Comparison of ENCODE assay signal across 8 cellular contexts in the genomic region with DNA sequence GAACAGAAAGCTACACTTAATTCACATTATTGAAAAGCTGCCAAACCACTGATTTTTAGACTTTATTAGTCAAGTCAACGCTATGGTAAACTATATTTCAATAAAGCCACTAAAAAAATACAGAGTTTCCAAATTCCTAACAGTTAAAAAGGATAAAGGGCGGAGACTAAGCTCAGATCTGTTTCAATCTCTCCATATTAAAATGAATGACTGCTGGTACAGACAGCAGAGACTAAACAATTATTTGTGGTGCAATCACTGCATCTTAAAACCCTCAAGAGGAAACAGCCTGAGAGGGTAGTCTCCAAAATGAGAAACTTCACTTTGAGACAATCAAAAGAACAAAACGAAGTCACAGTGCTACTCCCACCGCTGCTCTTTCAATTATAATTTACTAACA. TPM values are rescaled to one million over a fixed set of nuclear protein-coding genes. Genes with fewer than 3 reads are reported as not detected.
DNase-seq lines count a peak whose midpoint lies in the region; ATAC-seq lines count a peak whose summit lies in the region.

No MANE protein-coding gene starts in this region.

- ATAC-seq in activated CD4-positive, alpha-beta T cell treated with anti-CD3 and anti-CD28 coated beads for 36 hours = no peak
- ATAC-seq in activated T-helper 17 cell treated with anti-CD3 and anti-CD28 coated beads, Interleukin-2, amount 50 U/mL, for 72 hours (replicated peaks) = no peak
- ATAC-seq in HG02759 (IDR thresholded peaks at IDR 0.05; ENCODE audit: unreplicated experiment) = no peak
- no peak for ATAC-seq in HG02642 (IDR thresholded peaks at IDR 0.05; ENCODE audit: poor library complexity, unreplicated experiment)

- intact Hi-C loops in activated CD4-positive, alpha-beta T cell treated with anti-CD3 and anti-CD28 coated beads for 36 hours (cut with DNase I, micrococcal nuclease) = loop anchor here (2.0 to 10.0 kb wide), 4 partner anchors 22 to 487 kb away; a partner anchor contains a TSS

- H3K4me1 Mint-ChIP-seq in activated CD4-positive, alpha-beta T cell treated with anti-CD3 and anti-CD28 coated beads for 36 hours = peaks cover 44% of the 10 kb centered on the region
- H3K4me1 Mint-ChIP-seq in activated T-helper 17 cell treated with anti-CD3 and anti-CD28 coated beads, Interleukin-2, amount 50 U/mL, for 72 hours = peaks cover 33% of the 10 kb centered on the region
- H3K4me1 Mint-ChIP-seq in immature natural killer cell = peaks cover 61 to 65% of the 10 kb centered on the region in 2 donors

- no peaks in the 10 kb centered on the region for H3K9me3 Mint-ChIP-seq in activated CD4-positive, alpha-beta T cell treated with anti-CD3 and anti-CD28 coated beads for 36 hours (ENCODE audit: low read depth)
- H3K9me3 Mint-ChIP-seq in activated T-helper 17 cell treated with anti-CD3 and anti-CD28 coated beads, Interleukin-2, amount 50 U/mL, for 72 hours = no peaks in the 10 kb centered on the region
- no peaks in the 10 kb centered on the region for H3K9me3 Mint-ChIP-seq in immature natural killer cell

- H3K27me3 Mint-ChIP-seq in activated CD4-positive, alpha-beta T cell treated with anti-CD3 and anti-CD28 coated beads for 36 hours = no peaks in the 10 kb centered on the region
- H3K27me3 Mint-ChIP-seq in activated T-helper 17 cell treated with anti-CD3 and anti-CD28 coated beads, Interleukin-2, amount 50 U/mL, for 72 hours = no peaks in the 10 kb centered on the region
- H3K27me3 Mint-ChIP-seq in immature natural killer cell (ENCODE audit: low read depth in 3 of 3) = peaks cover 7 to 13% (median 9%) of the 10 kb centered on the region in 3 donors

- DNase-seq in activated CD4-positive, alpha-beta T cell treated with anti-CD3 and anti-CD28 coated beads for 36 hours = no peak
- DNase-seq in activated CD4-positive, alpha-beta T cell treated with anti-CD3 and anti-CD28 coated beads for 48 hours = no peak
- no peak for DNase-seq in immature natural killer cell
- DNase-seq in superior temporal gyrus (ENCODE audit: extremely low spot score) = peak; percentile 27
- DNase-seq in stimulated activated CD4-positive, alpha-beta T cell treated with anti-CD3 and anti-CD28 coated beads, Interleukin-4, amount 100 ng/mL, for 4 hours = no peak

- peaks cover 10% of the 10 kb centered on the region for H3K36me3 Mint-ChIP-seq in activated CD4-positive, alpha-beta T cell treated with anti-CD3 and anti-CD28 coated beads for 36 hours (ENCODE audit: low read depth)
- H3K36me3 Mint-ChIP-seq in activated T-helper 17 cell treated with anti-CD3 and anti-CD28 coated beads, Interleukin-2, amount 50 U/mL, for 72 hours (ENCODE audit: low read depth) = peaks cover 31% of the 10 kb centered on the region
- peaks cover 0 to 4% (median 0%) of the 10 kb centered on the region in 3 donors for H3K36me3 Mint-ChIP-seq in immature natural killer cell

- POLR2A ChIA-PET in activated CD4-positive, alpha-beta T cell treated with anti-CD3 and anti-CD28 coated beads for 36 hours (lab: Charles Lee) = interaction anchor here (0.7 kb wide), 1 partner anchor 306 kb away, joined by 5 read pairs; no protein-coding TSS in a partner anchor

- peak overlapping the region; percentile 95 for H3K4me3 Mint-ChIP-seq in activated CD4-positive, alpha-beta T cell treated with anti-CD3 and anti-CD28 coated beads for 36 hours
- peak overlapping the region; percentile 98 for H3K4me3 Mint-ChIP-seq in activated T-helper 17 cell treated with anti-CD3 and anti-CD28 coated beads, Interleukin-2, amount 50 U/mL, for 72 hours
- peak overlapping the region; percentile 84 to 96 (median 87) for H3K4me3 Mint-ChIP-seq in immature natural killer cell

- CTCF ChIA-PET in activated CD4-positive, alpha-beta T cell treated with anti-CD3 and anti-CD28 coated beads for 36 hours (lab: Charles Lee) = interaction anchor here (0.5 to 1.1 kb wide), 4 partner anchors 13 to 201 kb away, joined by 3 to 4 read pairs (median 3); no protein-coding TSS in a partner anchor

- H3K27ac Mint-ChIP-seq in activated CD4-positive, alpha-beta T cell treated with anti-CD3 and anti-CD28 coated beads for 36 hours = peak overlapping the region; percentile 92
- peak overlapping the region; percentile 94 for H3K27ac Mint-ChIP-seq in activated T-helper 17 cell treated with anti-CD3 and anti-CD28 coated beads, Interleukin-2, amount 50 U/mL, for 72 hours
- H3K27ac Mint-ChIP-seq in immature natural killer cell = peak overlapping the region; percentile 60 to 90 (median 84)

RNA-seq across cellular contexts. Expression of a gene that starts 1.3 kb away (rescaled TPM):
- 10 to 100 TPM; 54.8 to 66.0 TPM for total RNA-seq in activated CD4-positive, alpha-beta T cell treated with anti-CD3 and anti-CD28 coated beads for 36 hours
- 10 to 100 TPM; 47.7 to 79.3 TPM for total RNA-seq in activated T-helper 17 cell treated with anti-CD3 and anti-CD28 coated beads, Interleukin-2, amount 50 U/mL, for 72 hours
- polyA plus RNA-seq in immature natural killer cell = 10 to 100 TPM in 2 of 3 donors, 1 to 10 TPM in 1; 9.5 to 12.4 (median 10.3) TPM
